In the genomic region with DNA sequence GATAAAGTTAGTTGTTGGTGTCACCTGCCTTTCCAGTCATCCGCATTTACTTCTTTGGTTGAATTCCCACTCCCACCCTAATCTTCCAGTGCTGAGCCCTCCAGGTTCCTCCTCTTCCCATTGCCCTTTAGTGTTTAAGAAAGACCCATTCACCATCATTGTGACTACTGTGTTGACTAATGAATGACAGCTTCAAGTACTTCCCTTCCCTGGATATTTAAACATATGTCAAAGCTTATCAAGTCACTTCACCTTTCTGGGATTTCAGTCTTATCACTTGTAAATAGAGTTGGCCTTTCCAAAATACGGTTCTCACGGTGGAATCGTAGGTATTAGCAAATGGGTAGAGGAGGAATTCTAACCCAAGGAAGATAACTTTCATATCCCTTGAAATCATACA, we compare ENCODE assay signal across 16 cellular contexts.
A peak's percentile ranks its signal among the peaks of the same experiment; 100 is the strongest.
DNase-seq lines count a peak whose midpoint lies in the region; ATAC-seq and TF ChIP-seq lines count a peak whose summit lies in the region.
"Had no signal": no experiment of that assay in that cellular context is flagged by ENCODE, and none has a peak within 500 bp of the region (broad histone marks: within the 10 kb centered on the region; RNA-seq: fewer than 3 reads in every experiment).

No MANE protein-coding gene starts in this region.

- TF ChIP-seq POLR2A in esophagus squamous epithelium (IDR thresholded peaks at IDR 0.05), result no peak

- no peak for TF ChIP-seq CTCF in esophagus squamous epithelium (IDR thresholded peaks at IDR 0.05)
- no peak for TF ChIP-seq CTCF in tibial artery (IDR thresholded peaks at IDR 0.05)

- DNase-seq in Right ventricle myocardium inferior (ENCODE audit: missing footprints), result no peak
- no peak for DNase-seq in cardiac septum (ENCODE audit: low spot score)
- DNase-seq in esophagus squamous epithelium (lab: John Stamatoyannopoulos, UW), result no peak
- DNase-seq in tibial artery, result no peak
- DNase-seq in effector memory CD4-positive, alpha-beta T cell, result no peak
- DNase-seq: 8988T; AML-193; Caco-2; CD8-positive, alpha-beta memory T cell; H7 had no signal

- WGBS in esophagus squamous epithelium, 2 donors, result 99 to 100% methylated on average over 4 of the region's 4 CpGs

- H3K36me3 ChIP-seq in esophagus squamous epithelium, result no peaks in the 10 kb centered on the region
- no peaks in the 10 kb centered on the region for H3K36me3 ChIP-seq in muscle layer of duodenum (ENCODE audit: control insufficient read depth in 1 of 2, insufficient read depth in 2 of 2, low read length in 2 of 2)
- no peaks in the 10 kb centered on the region for H3K36me3 ChIP-seq in tibial artery
- no peaks in the 10 kb centered on the region for H3K36me3 ChIP-seq in effector memory CD4-positive, alpha-beta T cell (ENCODE audit: control insufficient read depth, insufficient read depth, low read length)
- H3K36me3 ChIP-seq: BLaER1 had no signal

- H3K27me3 ChIP-seq in esophagus squamous epithelium (no peaks in the 10 kb centered on the region), muscle layer of duodenum (ENCODE audit: low read depth, low read length) (no peaks in the 10 kb centered on the region), tibial artery (no peaks in the 10 kb centered on the region)
- no peaks in the 10 kb centered on the region for H3K27me3 ChIP-seq in effector memory CD4-positive, alpha-beta T cell (replicated peaks; ENCODE audit: control insufficient read depth, insufficient read depth, low read length, poor library complexity, severe bottlenecking)
- H3K27me3 ChIP-seq: BLaER1 had no signal

- H3K27ac ChIP-seq in esophagus squamous epithelium, result peak overlapping the region in 3 of 4 donors; percentile 73 to 94 (median 93)
- H3K27ac ChIP-seq in muscle layer of duodenum (ENCODE audit: low read length), result peak overlapping the region; percentile 53
- H3K27ac ChIP-seq in tibial artery, result peak overlapping the region; percentile 85 to 88
- no peak overlapping the region for H3K27ac ChIP-seq in effector memory CD4-positive, alpha-beta T cell (ENCODE audit: insufficient read depth, low read length, poor library complexity, severe bottlenecking)
- H3K27ac ChIP-seq: BLaER1 had no signal

- H3K4me1 ChIP-seq in esophagus squamous epithelium (peaks cover 6 to 45% (median 26%) of the 10 kb centered on the region in 3 donors), muscle layer of duodenum (ENCODE audit: control insufficient read depth in 1 of 2, insufficient read depth in 2 of 2, low read length in 2 of 2) (peaks cover 0 to 6% of the 10 kb centered on the region in 2 donors), tibial artery (peaks cover 0 to 52% (median 24%) of the 10 kb centered on the region in 4 donors)
- no peaks in the 10 kb centered on the region for H3K4me1 ChIP-seq in effector memory CD4-positive, alpha-beta T cell (ENCODE audit: control insufficient read depth, insufficient read depth, low read length, poor library complexity, severe bottlenecking)
- H3K4me1 ChIP-seq: BLaER1 had no signal

- intact Hi-C loops in Right ventricle myocardium inferior (cut with DNase I), result loop anchor here (5.0 kb wide), 1 partner anchor 39 kb away; no protein-coding TSS in a partner anchor
- intact Hi-C loops in cardiac septum (cut with DNase I), result no loop called here
- intact Hi-C loops in esophagus squamous epithelium (cut with DNase I), result no loop called here
- intact Hi-C loops in tibial artery (cut with DNase I; ENCODE audit: low total_unique reads), result no loop called here

- ATAC-seq in Right ventricle myocardium inferior (peak; percentile 20), GM19023 (IDR thresholded peaks at IDR 0.05; ENCODE audit: unreplicated experiment) (no peak), HG03442 (IDR thresholded peaks at IDR 0.05; ENCODE audit: unreplicated experiment) (no peak)
- ATAC-seq: GM12878, GM23338 had no signal

- no peak overlapping the region for H3K4me3 ChIP-seq in esophagus squamous epithelium
- H3K4me3 ChIP-seq in muscle layer of duodenum (ENCODE audit: low read depth in 1 of 2, low read length in 2 of 2), result no peak overlapping the region
- no peak overlapping the region for H3K4me3 ChIP-seq in tibial artery
- no peak overlapping the region for H3K4me3 ChIP-seq in effector memory CD4-positive, alpha-beta T cell (ENCODE audit: insufficient read depth, low read depth, low read length, poor library complexity, severe bottlenecking)
- H3K4me3 ChIP-seq: BLaER1, GM12878, GM23338 had no signal

- H3K9me3 ChIP-seq in esophagus squamous epithelium, result no peaks in the 10 kb centered on the region
- no peaks in the 10 kb centered on the region for H3K9me3 ChIP-seq in muscle layer of duodenum (ENCODE audit: control insufficient read depth in 1 of 2, low read length in 2 of 2)
- H3K9me3 ChIP-seq in tibial artery, result no peaks in the 10 kb centered on the region
- H3K9me3 ChIP-seq in effector memory CD4-positive, alpha-beta T cell (ENCODE audit: control insufficient read depth, low read length), result no peaks in the 10 kb centered on the region
- H3K9me3 ChIP-seq: BLaER1 had no signal
